8 cellular contexts compared by ENCODE assay signal in the genomic region with DNA sequence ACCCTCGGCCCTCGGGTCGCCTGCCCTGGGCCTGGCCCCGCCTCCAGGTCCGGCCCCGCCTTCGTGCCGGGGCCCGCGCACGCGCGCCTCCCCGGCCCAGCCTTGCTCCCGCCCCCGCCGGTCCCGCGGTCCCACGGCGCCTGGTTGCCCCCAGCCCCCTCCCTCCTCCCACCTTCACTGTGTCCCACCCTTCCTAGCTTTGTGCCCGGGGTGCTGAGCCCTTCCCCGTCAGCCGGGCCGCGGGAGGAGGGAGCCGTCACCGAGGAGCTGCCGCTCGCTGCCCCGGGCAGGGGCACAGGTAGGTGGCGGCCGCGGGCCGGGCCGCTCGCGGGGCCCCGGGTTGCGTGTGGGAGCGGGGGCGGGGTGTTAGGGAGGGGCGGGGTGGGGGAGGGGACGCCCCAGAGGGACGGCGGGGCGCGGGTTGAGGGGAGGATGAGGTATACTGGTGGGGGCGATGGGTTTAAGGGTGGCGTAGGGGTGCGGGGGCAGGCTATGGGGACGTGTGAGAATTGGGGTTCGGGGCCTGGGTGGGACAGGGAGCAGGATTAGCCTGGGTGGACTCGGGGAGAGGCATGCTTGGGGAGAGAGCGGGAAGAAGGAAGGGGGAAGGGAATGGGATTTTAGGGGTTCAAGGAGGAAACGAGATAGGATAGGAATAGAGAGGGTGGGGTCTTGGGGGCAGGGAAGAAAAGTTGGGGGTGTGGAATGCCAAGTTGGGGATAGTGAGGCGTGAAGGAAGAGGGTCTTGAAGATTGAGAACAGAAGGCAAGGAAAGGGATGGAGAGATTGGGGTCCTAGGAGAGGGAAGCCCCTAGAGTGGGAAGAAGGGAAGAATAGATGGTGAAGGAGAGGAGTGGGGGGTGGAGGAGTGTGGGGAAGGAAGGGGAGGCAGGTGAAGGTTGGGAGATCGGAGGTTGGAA. TPM values are rescaled to one million over a fixed set of nuclear protein-coding genes. Genes with fewer than 3 reads are reported as not detected.
A peak's percentile ranks its signal among the peaks of the same experiment; 100 is the strongest.
DNase-seq lines count a peak whose midpoint lies in the region; ATAC-seq and TF ChIP-seq lines count a peak whose summit lies in the region.

LRRC42 (plus strand) TSS at position 99 of the 920 bp plus-strand sequence. CDS start 5,650 bp downstream, outside the sequence.

- H3K9me3 Mint-ChIP-seq in Calu3 (ENCODE audit: low read depth, unreplicated experiment) (no peaks in the 10 kb centered on the region), endodermal cell (no peaks in the 10 kb centered on the region)

- peak within 1 kb of the TSS; percentile 57 for H3K9ac ChIP-seq in endodermal cell (ENCODE audit: extremely low read depth, low read length, poor library complexity, severe bottlenecking)
- peak within 1 kb of the TSS; percentile 46 for H3K9ac ChIP-seq in muscle layer of colon (ENCODE audit: low read length)

- peaks cover 11% of the 10 kb centered on the region for H3K4me1 ChIP-seq in endodermal cell (ENCODE audit: control insufficient read depth, insufficient read depth, low read length)
- peaks cover 37% of the 10 kb centered on the region for H3K4me1 ChIP-seq in muscle layer of colon (ENCODE audit: insufficient read depth, low read length)

- no peaks in the 10 kb centered on the region for H3K9me3 ChIP-seq in endodermal cell (ENCODE audit: control insufficient read depth, low read length)
- H3K9me3 ChIP-seq in muscle layer of colon (ENCODE audit: low read length) = no peaks in the 10 kb centered on the region

- peaks cover 23% of the 10 kb centered on the region for H3K4me1 Mint-ChIP-seq in Calu3 (ENCODE audit: low read depth, unreplicated experiment)
- peaks cover 40% of the 10 kb centered on the region for H3K4me1 Mint-ChIP-seq in endodermal cell

- H3K27me3 Mint-ChIP-seq in Calu3 (ENCODE audit: unreplicated experiment) (no peaks in the 10 kb centered on the region), endodermal cell (ENCODE audit: insufficient read depth) (no peaks in the 10 kb centered on the region)

- peak within 1 kb of the TSS; percentile 80 for H3K27ac Mint-ChIP-seq in Calu3 (ENCODE audit: unreplicated experiment)
- peak within 1 kb of the TSS; percentile 90 for H3K27ac Mint-ChIP-seq in endodermal cell

- peak within 1 kb of the TSS; percentile 91 for H3K4me3 ChIP-seq in endodermal cell (ENCODE audit: low read length)
- H3K4me3 ChIP-seq in muscle layer of colon (ENCODE audit: low read depth in 1 of 2, low read length in 2 of 2) = peak within 1 kb of the TSS; percentile 74 to 80

- H3K36me3 ChIP-seq in endodermal cell (ENCODE audit: control insufficient read depth, insufficient read depth, low read length) (peaks cover 34% of the 10 kb centered on the region), muscle layer of colon (ENCODE audit: insufficient read depth, low read length) (no peaks in the 10 kb centered on the region)

- intact Hi-C loops in Calu3 (cut with micrococcal nuclease; ENCODE audit: unreplicated experiment) = no loop called here

- DNase-seq in Calu3 (no peak), SHP77 treated with DMSO at 0.1 percent for 48 hours (lab: John Stamatoyannopoulos, UW) (peak; percentile 62), endodermal cell (no peak), NCI-H1930 (lab: John Stamatoyannopoulos, UW) (no peak), DMS153 treated with DMSO at 0.1 percent for 48 hours (lab: John Stamatoyannopoulos, UW; ENCODE audit: unreplicated experiment) (no peak)

- H3K4me3 Mint-ChIP-seq in Calu3 (ENCODE audit: low read depth, unreplicated experiment) (peak within 1 kb of the TSS; percentile 98), endodermal cell (peak within 1 kb of the TSS; percentile 93)

- no peaks in the 10 kb centered on the region for H3K27me3 ChIP-seq in endodermal cell (ENCODE audit: control insufficient read depth, insufficient read depth, low read length, poor library complexity, severe bottlenecking)
- no peaks in the 10 kb centered on the region for H3K27me3 ChIP-seq in muscle layer of colon (ENCODE audit: control insufficient read depth in 1 of 2, insufficient read depth in 2 of 2, low read length in 2 of 2)

- peaks cover 34% of the 10 kb centered on the region for H3K36me3 Mint-ChIP-seq in Calu3 (ENCODE audit: insufficient read depth, unreplicated experiment)
- H3K36me3 Mint-ChIP-seq in endodermal cell (ENCODE audit: low read depth) = peaks cover 3% of the 10 kb centered on the region

- BruUV-seq in Calu3 (replicated peaks; lab: Mats Ljungman, UMichigan) = no TSS peak

- H3K27ac ChIP-seq in endodermal cell (ENCODE audit: low read depth, low read length) (peak within 1 kb of the TSS; percentile 40), muscle layer of colon (ENCODE audit: low read depth, low read length) (peak within 1 kb of the TSS; percentile 94)

- no peak for TF ChIP-seq CTCF in Calu3 (IDR thresholded peaks at IDR 0.05; ENCODE audit: unreplicated experiment)
- peak; percentile 31 for TF ChIP-seq CTCF in endodermal cell (conservative IDR thresholded peaks at IDR 0.05)

- CTCF ChIA-PET in Calu3 (lab: Charles Lee) = interaction anchor here (0.5 to 2.6 kb wide), 13 partner anchors 10 to 558 kb away, joined by 3 to 22 read pairs (median 4); no protein-coding TSS in a partner anchor

- ATAC-seq in GM18909 (IDR thresholded peaks at IDR 0.05; ENCODE audit: poor library complexity, unreplicated experiment) = peak; percentile 70
- ATAC-seq in HG03095 (IDR thresholded peaks at IDR 0.05; ENCODE audit: unreplicated experiment) = peak; percentile 62

- whole genome bisulfite sequencing in endodermal cell (ENCODE audit: insufficient coverage in 1 of 2, insufficient read length in 1 of 2), 2 experiments = 0 to 7% methylated on average over 7 to 57 of the region's 58 CpGs

RNA-seq across cellular contexts. Expression of gene LRRC42, which starts in this region (rescaled TPM):
- 23.8 and 24.9 TPM in 2 replicates for total RNA-seq in Calu3 (2022)
- total RNA-seq in endodermal cell = 10 to 100 TPM; 46.0 to 55.1 TPM
- 62.3 TPM for polyA plus RNA-seq in endodermal cell (2013, experiment 1 of 2)
- 59.9 TPM for polyA plus RNA-seq in endodermal cell (2013, experiment 2 of 2)
